ENCODE assay signal across 1 cellular context in genomic region chr7:73423519-73424485, GRCh38.
A peak's percentile ranks its signal among the peaks of the same experiment; 100 is the strongest.
TF ChIP-seq lines count a peak whose summit lies in the region.

No MANE protein-coding gene starts in this region.

TF ChIP-seq in GM12878, 131 proteins besides CTCF, POLR2A, EP300 and RAD21 (continued from another document):
- TF ChIP-seq RBBP5 (conservative IDR thresholded peaks at IDR 0.05) = no peak
- peak; percentile 69 for TF ChIP-seq IKZF1 (conservative IDR thresholded peaks at IDR 0.05)
- peak; percentile 62; the same call in 1 of the 2 replicates for TF ChIP-seq RELB (IDR thresholded peaks at IDR 0.05; ENCODE audit: low read depth)
- TF ChIP-seq IKZF2 (IDR thresholded peaks at IDR 0.05) = peak; percentile 36 to 45; a peak in 1 of 4 replicates
- TF ChIP-seq BCL11A (IDR thresholded peaks at IDR 0.05; ENCODE audit: low read depth, low read length) = no peak
- peak; percentile 76; the same call in 1 of the 2 replicates for TF ChIP-seq GATAD2B (conservative IDR thresholded peaks at IDR 0.05; ENCODE audit: low read depth)
- no peak for TF ChIP-seq PKNOX1 (IDR thresholded peaks at IDR 0.05)
- peak; percentile 91 for TF ChIP-seq MEF2B (IDR thresholded peaks at IDR 0.05; ENCODE audit: partially characterized antibody, poor library complexity, severe bottlenecking)
- TF ChIP-seq NR2F1 (conservative IDR thresholded peaks at IDR 0.05) = peak; percentile 87
- no peak for TF ChIP-seq ELK1 (IDR thresholded peaks at IDR 0.05; ENCODE audit: low read depth, low read length)
